Comparison of ENCODE assay signal across 32 cellular contexts in genomic region chr13:105462098-105462497, GRCh38. TPM values are rescaled to one million over a fixed set of nuclear protein-coding genes. Genes with fewer than 3 reads are reported as not detected.
"Had no signal": no experiment of that assay in that cellular context is flagged by ENCODE, and none has a peak within 500 bp of the region (broad histone marks: within the 10 kb centered on the region; RNA-seq: fewer than 3 reads in every experiment).

No MANE protein-coding gene starts in this region.

- H3K36me3 ChIP-seq: gastrocnemius medialis, heart right ventricle, left ventricle myocardium inferior, lower lobe of right lung, sigmoid colon, suprapubic skin, thyroid gland, upper lobe of left lung, uterus had no signal

- H3K27me3 ChIP-seq: gastrocnemius medialis, heart right ventricle, sigmoid colon, suprapubic skin, thyroid gland, upper lobe of left lung, uterus had no signal

- H3K9me3 ChIP-seq: gastrocnemius medialis, heart right ventricle, left ventricle myocardium inferior, lower lobe of right lung, mucosa of descending colon, sigmoid colon, suprapubic skin, thyroid gland, upper lobe of left lung, uterus had no signal

- DNase-seq: effector CD4-positive, alpha-beta T cell; endodermal cell; gastrocnemius medialis; heart right ventricle; hypothalamus; kidney; left cardiac atrium; left ventricle myocardium inferior; lower lobe of right lung; mesenchymal stem cell; mucosa of descending colon; naive thymus-derived CD8-positive, alpha-beta T cell; posterior cingulate gyrus; sigmoid colon; stimulated activated CD4-positive, alpha-beta T cell treated with anti-CD3 and anti-CD28 coated beads, Interleukin-2, amount 100 ng/mL, for 48 hours; stimulated activated CD8-positive, alpha-beta memory T cell treated with anti-CD3 and anti-CD28 coated beads, Interleukin-4, amount 100 ng/mL, for 48 hours; stimulated activated naive CD8-positive, alpha-beta T cell treated with anti-CD3 and anti-CD28 coated beads, Interleukin-15, Interleukin-2, amounts not matched to agents 100 U/mL and 50 U/mL, for 24 hours; thyroid gland; upper lobe of left lung; uterus had no signal

- H3K4me3 ChIP-seq: coronary artery, gastrocnemius medialis, heart right ventricle, left ventricle myocardium inferior, lower lobe of right lung, mucosa of descending colon, sigmoid colon, skin epidermis, suprapubic skin, thyroid gland, upper lobe of left lung, uterus had no signal

- H3K4me1 ChIP-seq: gastrocnemius medialis, heart right ventricle, left ventricle myocardium inferior, lower lobe of right lung, sigmoid colon, suprapubic skin, thyroid gland, upper lobe of left lung, uterus had no signal

- FAIRE-seq: endothelial cell of umbilical vein had no signal

- ATAC-seq: esophagus mucosa; gastrocnemius medialis; heart right ventricle; left cardiac atrium; lower lobe of right lung; mucosa of descending colon; naive thymus-derived CD8-positive, alpha-beta T cell; stimulated activated effector memory CD8-positive, alpha-beta T cell treated with anti-CD3 and anti-CD28 coated beads, Interleukin-12 subunit alpha, Interleukin-12 subunit beta, amount 100 ng/mL, for 72 hours; stimulated activated naive CD8-positive, alpha-beta T cell treated with anti-CD3 and anti-CD28 coated beads, Interleukin-15, Interleukin-2, amounts not matched to agents 100 U/mL and 50 U/mL, for 24 hours had no signal

- H3K27ac ChIP-seq: coronary artery, gastrocnemius medialis, heart right ventricle, left ventricle myocardium inferior, lower lobe of right lung, sigmoid colon, skin epidermis, suprapubic skin, thyroid gland, upper lobe of left lung, uterus had no signal

RNA-seq across cellular contexts. Expression of gene DAOA, which starts 3.7 kb away (rescaled TPM):
- total RNA-seq: chondrocyte; dermis microvascular lymphatic vessel endothelial cell; endodermal cell; endothelial cell of umbilical vein; esophagus mucosa; fibroblast of lung; gastrocnemius medialis; heart right ventricle; kidney; left cardiac atrium; left ventricle myocardium inferior; lower lobe of right lung; mucosa of descending colon; naive thymus-derived CD8-positive, alpha-beta T cell; neural crest cell; osteocyte; pulmonary artery endothelial cell; sigmoid colon; suprapubic skin; thyroid gland; upper lobe of left lung; uterus had no signal
- polyA plus RNA-seq: endothelial cell of umbilical vein; fibroblast of lung; heart right ventricle; naive thymus-derived CD8-positive, alpha-beta T cell; sigmoid colon had no signal
